Comparison of ENCODE assay signal across 26 cellular contexts in genomic region chr9:19969721-19970120, GRCh38.
DNase-seq lines count a peak whose midpoint lies in the region; ATAC-seq, FAIRE-seq and TF ChIP-seq lines count a peak whose summit lies in the region.
"Had no signal": no experiment of that assay in that cellular context is flagged by ENCODE, and none has a peak within 500 bp of the region (broad histone marks: within the 10 kb centered on the region; RNA-seq: fewer than 3 reads in every experiment).

No MANE protein-coding gene starts in this region.

- no peaks in the 10 kb centered on the region for H3K9me3 Mint-ChIP-seq in astrocyte (ENCODE audit: unreplicated experiment)
- no peaks in the 10 kb centered on the region for H3K9me3 Mint-ChIP-seq in endothelial cell (ENCODE audit: unreplicated experiment)
- H3K9me3 Mint-ChIP-seq: activated B cell treated with CpG ODN at 0.5 μM for 24 hours; brain; CD8-positive, alpha-beta memory T cell; effector memory CD8-positive, alpha-beta T cell had no signal

- H4K20me1 ChIP-seq in astrocyte (ENCODE audit: insufficient read depth, low read length): no peaks in the 10 kb centered on the region

- no peak overlapping the region for H3K4me3 Mint-ChIP-seq in astrocyte (ENCODE audit: unreplicated experiment)
- H3K4me3 Mint-ChIP-seq in endothelial cell (ENCODE audit: unreplicated experiment): no peak overlapping the region
- H3K4me3 Mint-ChIP-seq: activated B cell treated with CpG ODN at 0.5 μM for 24 hours; brain; CD8-positive, alpha-beta memory T cell; effector memory CD8-positive, alpha-beta T cell had no signal

- H3K4me1 ChIP-seq in astrocyte (ENCODE audit: insufficient read depth, low read length): no peaks in the 10 kb centered on the region
- H3K4me1 ChIP-seq: colonic mucosa had no signal

- H3K36me3 Mint-ChIP-seq in astrocyte (ENCODE audit: low read depth, unreplicated experiment) (no peaks in the 10 kb centered on the region), endothelial cell (ENCODE audit: low read depth, unreplicated experiment) (no peaks in the 10 kb centered on the region)
- H3K36me3 Mint-ChIP-seq: brain; CD8-positive, alpha-beta memory T cell had no signal

- no peaks in the 10 kb centered on the region for H3K27me3 ChIP-seq in astrocyte (ENCODE audit: insufficient read depth, low read length)
- H3K27me3 ChIP-seq: colonic mucosa had no signal

- H3K9ac ChIP-seq in astrocyte (ENCODE audit: low read length): no peak overlapping the region

- TF ChIP-seq CTCF in astrocyte (IDR thresholded peaks at IDR 0.05; ENCODE audit: insufficient read depth, low read depth, low read length) (no peak), foreskin fibroblast (IDR thresholded peaks at IDR 0.05; ENCODE audit: low read depth, low read length) (no peak), endothelial cell (IDR thresholded peaks at IDR 0.05; ENCODE audit: unreplicated experiment) (no peak)

- H2AFZ ChIP-seq in astrocyte (ENCODE audit: low read depth, low read length): no peak overlapping the region

- ATAC-seq in HG03045 (IDR thresholded peaks at IDR 0.05; ENCODE audit: unreplicated experiment): no peak
- ATAC-seq: effector memory CD8-positive, alpha-beta T cell; HepG2 had no signal

- no peak overlapping the region for H3K27ac ChIP-seq in astrocyte (ENCODE audit: low read depth, low read length)
- H3K27ac ChIP-seq: colonic mucosa, neutrophil had no signal

- H3K9me3 ChIP-seq in astrocyte (ENCODE audit: insufficient read depth, low read depth, low read length): no peaks in the 10 kb centered on the region
- H3K9me3 ChIP-seq: colonic mucosa, neutrophil had no signal

- H3K4me2 ChIP-seq in astrocyte (ENCODE audit: low read length): no peak overlapping the region

- no peaks in the 10 kb centered on the region for H3K79me2 ChIP-seq in astrocyte (ENCODE audit: insufficient read depth, low read length)

- H3K4me1 Mint-ChIP-seq in astrocyte (ENCODE audit: low read depth, unreplicated experiment) (peaks cover 16% of the 10 kb centered on the region), endothelial cell (ENCODE audit: unreplicated experiment) (peaks cover 22% of the 10 kb centered on the region)
- H3K4me1 Mint-ChIP-seq: activated B cell treated with CpG ODN at 0.5 μM for 24 hours; CD8-positive, alpha-beta memory T cell had no signal

- no peak for FAIRE-seq in astrocyte (lab: Jason Lieb, UNC)
- FAIRE-seq: GM18507, HepG2 had no signal

- H3K36me3 ChIP-seq in astrocyte (ENCODE audit: insufficient read depth, low read length): no peaks in the 10 kb centered on the region
- H3K36me3 ChIP-seq: colonic mucosa, neutrophil had no signal

- H3K27ac Mint-ChIP-seq in astrocyte (ENCODE audit: unreplicated experiment) (no peak overlapping the region), endothelial cell (ENCODE audit: unreplicated experiment) (no peak overlapping the region)
- H3K27ac Mint-ChIP-seq: activated B cell treated with CpG ODN at 0.5 μM for 24 hours; effector memory CD8-positive, alpha-beta T cell had no signal

- no peaks in the 10 kb centered on the region for H3K27me3 Mint-ChIP-seq in astrocyte (ENCODE audit: low read depth, unreplicated experiment)
- H3K27me3 Mint-ChIP-seq in endothelial cell (ENCODE audit: unreplicated experiment): peaks cover 3% of the 10 kb centered on the region
- H3K27me3 Mint-ChIP-seq: activated B cell treated with CpG ODN at 0.5 μM for 24 hours had no signal

- H3K4me3 ChIP-seq in astrocyte (ENCODE audit: insufficient read depth, low read depth, low read length): no peak overlapping the region
- H3K4me3 ChIP-seq in foreskin fibroblast (ENCODE audit: low read depth in 1 of 2, low read length in 2 of 2): no peak overlapping the region
- H3K4me3 ChIP-seq in skeletal muscle cell (ENCODE audit: low read depth, low read length): no peak overlapping the region
- H3K4me3 ChIP-seq: colonic mucosa, lung had no signal

- DNase-seq in HT1080 (ENCODE audit: low read depth) (peak; percentile 53), astrocyte (ENCODE audit: low read depth) (peak; percentile 14), foreskin fibroblast (peak; percentile 51 to 83), skeletal muscle cell (ENCODE audit: low read depth) (peak; percentile 41), islet precursor cell (no peak), endothelial cell (ENCODE audit: low spot score) (no peak)
- DNase-seq: activated B cell treated with CpG ODN at 0.5 μM for 24 hours; activated CD4-positive, alpha-beta T cell treated with anti-CD3 and anti-CD28 coated beads, Interleukin-2, amount 50 U/mL, for 48 hours; activated effector memory CD4-positive, alpha-beta T cell treated with anti-CD3 and anti-CD28 coated beads, Interleukin-2, amount 50 U/mL, for 16 hours; CD8-positive, alpha-beta memory T cell; colonic mucosa; effector memory CD8-positive, alpha-beta T cell; foreskin melanocyte; GDM1; NCI-H1436 treated with DMSO at 0.1 percent for 48 hours; NCI-H2171; NCI-H526 treated with DMSO at 0.1 percent for 48 hours; stimulated activated CD4-positive, alpha-beta T cell treated with anti-CD3 and anti-CD28 coated beads, Interleukin-4, amount 100 ng/mL, for 1 hour; stimulated activated naive CD4-positive, alpha-beta T cell treated with Interleukin-2 at 50 U/mL for 16 hours; T-helper 9 cell had no signal

Comparison
In these comparisons a context has a peak if more than half of its experiments do, and no peak if none do; other contexts are left out.
1. DNase-seq: peak in HT1080 (single experiment), astrocyte (single experiment), foreskin fibroblast (2 of 2) and skeletal muscle cell (single experiment); none in islet precursor cell (single experiment) and endothelial cell (single experiment).